ENCODE assay signal across 4 cellular contexts in the genomic region with DNA sequence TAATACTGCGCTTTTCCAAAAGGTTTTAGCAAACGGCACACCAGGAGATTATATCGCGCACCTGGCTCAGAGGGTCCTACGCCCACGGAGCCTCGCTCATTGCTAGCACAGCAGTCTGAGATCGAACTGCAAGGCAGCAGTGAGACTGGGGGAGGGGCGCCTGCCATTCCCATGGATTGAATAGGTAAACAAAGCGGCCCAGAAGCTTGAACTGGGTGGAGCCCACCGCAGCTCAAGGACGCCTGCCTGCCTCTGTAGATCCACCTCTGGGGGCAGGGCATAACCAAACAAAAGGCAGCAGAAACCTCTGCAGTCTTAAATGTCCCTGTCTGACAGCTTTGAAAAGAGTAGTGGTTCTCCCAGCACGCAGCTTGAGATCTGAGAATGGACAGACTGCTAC. TPM values are rescaled to one million over a fixed set of nuclear protein-coding genes. Genes with fewer than 3 reads are reported as not detected.
"Had no signal": no experiment of that assay in that cellular context is flagged by ENCODE, and none has a peak within 500 bp of the region (broad histone marks: within the 10 kb centered on the region; RNA-seq: fewer than 3 reads in every experiment).

No MANE protein-coding gene starts in this region.

RNA-seq across cellular contexts. Expression of a gene that starts 33.4 kb away (rescaled TPM):
- total RNA-seq: HT-29, HT1080, IMR-90 had no signal
- polyA plus RNA-seq: IMR-90, K562 had no signal
